23 cellular contexts compared by ENCODE assay signal in genomic region chrX:29824176-29824906, GRCh38.
"Had no signal": no experiment of that assay in that cellular context is flagged by ENCODE, and none has a peak within 500 bp of the region (broad histone marks: within the 10 kb centered on the region; RNA-seq: fewer than 3 reads in every experiment).

No MANE protein-coding gene starts in this region.

- H3K4me3 ChIP-seq: ascending aorta, breast epithelium, coronary artery, gastrocnemius medialis, heart left ventricle, left ventricle myocardium inferior, right lobe of liver had no signal

- H3K36me3 Mint-ChIP-seq: naive thymus-derived CD4-positive, alpha-beta T cell; T-cell had no signal

- H3K4me1 ChIP-seq: ascending aorta, breast epithelium, gastrocnemius medialis, heart left ventricle, left ventricle myocardium inferior, right lobe of liver had no signal

- ATAC-seq: activated CD4-positive, CD25-positive, alpha-beta regulatory T cell treated with anti-CD3 and anti-CD28 coated beads, Interleukin-2, amount 50 U/mL, for 24 hours; activated CD8-positive, alpha-beta T cell treated with anti-CD3 and anti-CD28 coated beads, Interleukin-2, amount 10 ng/mL, durations not matched to agents 7 days and 5 days; activated T-cell treated with anti-CD3 and anti-CD28 coated beads, Interleukin-2, amount 50 U/mL, for 4 hours; esophagus mucosa; gastrocnemius medialis; heart left ventricle; naive thymus-derived CD4-positive, alpha-beta T cell; right lobe of liver; stimulated activated naive CD8-positive, alpha-beta T cell treated with anti-CD3 and anti-CD28 coated beads, Interleukin-15, amount 100 ng/mL, for 72 hours; T-cell had no signal

- H3K36me3 ChIP-seq: ascending aorta, breast epithelium, gastrocnemius medialis, heart left ventricle, left ventricle myocardium inferior, right lobe of liver had no signal

- H3K27me3 ChIP-seq: ascending aorta, gastrocnemius medialis, heart left ventricle had no signal

- FAIRE-seq: small intestine had no signal

- H3K4me1 Mint-ChIP-seq: activated CD4-positive, alpha-beta T cell treated with anti-CD3 and anti-CD28 coated beads, Interleukin-2, amount 10 ng/mL, durations not matched to agents 7 days and 5 days; naive thymus-derived CD4-positive, alpha-beta T cell; stimulated activated naive CD8-positive, alpha-beta T cell treated with anti-CD3 and anti-CD28 coated beads, Interleukin-15, amount 100 ng/mL, for 72 hours; T-cell had no signal

- H3K27ac ChIP-seq: ascending aorta, breast epithelium, coronary artery, gastrocnemius medialis, heart left ventricle, left ventricle myocardium inferior, right lobe of liver had no signal

- H3K27me3 Mint-ChIP-seq: activated CD4-positive, alpha-beta T cell treated with anti-CD3 and anti-CD28 coated beads, Interleukin-2, amount 10 ng/mL, durations not matched to agents 7 days and 5 days; naive thymus-derived CD4-positive, alpha-beta T cell; stimulated activated naive CD8-positive, alpha-beta T cell treated with anti-CD3 and anti-CD28 coated beads, Interleukin-15, amount 100 ng/mL, for 72 hours; T-cell had no signal

- H3K4me3 Mint-ChIP-seq: activated CD4-positive, alpha-beta T cell treated with anti-CD3 and anti-CD28 coated beads, Interleukin-2, amount 10 ng/mL, durations not matched to agents 7 days and 5 days; activated CD8-positive, alpha-beta T cell treated with anti-CD3 and anti-CD28 coated beads, Interleukin-2, amount 10 ng/mL, durations not matched to agents 7 days and 5 days; activated T-cell treated with anti-CD3 and anti-CD28 coated beads, Interleukin-2, amount 50 U/mL, for 4 hours; naive thymus-derived CD4-positive, alpha-beta T cell; stimulated activated naive CD8-positive, alpha-beta T cell treated with anti-CD3 and anti-CD28 coated beads, Interleukin-15, amount 100 ng/mL, for 72 hours; T-cell had no signal

- DNase-seq: activated CD4-positive, alpha-beta T cell treated with anti-CD3 and anti-CD28 coated beads, Interleukin-2, amount 10 ng/mL, durations not matched to agents 7 days and 5 days; activated CD8-positive, alpha-beta T cell treated with anti-CD3 and anti-CD28 coated beads, Interleukin-2, amount 10 ng/mL, durations not matched to agents 7 days and 5 days; activated effector memory CD4-positive, alpha-beta T cell treated with Interleukin-2 at 50 U/mL for 16 hours; activated naive CD4-positive, alpha-beta T cell treated with anti-CD3 and anti-CD28 coated beads, Interleukin-2, amount 50 U/mL, for 16 hours; activated T-cell treated with anti-CD3 and anti-CD28 coated beads, Interleukin-2, amount 50 U/mL, for 4 hours; effector CD4-positive, alpha-beta T cell; gastrocnemius medialis; heart left ventricle; left ventricle myocardium inferior; mesenchymal stem cell; naive thymus-derived CD4-positive, alpha-beta T cell; right lobe of liver; small intestine; stimulated activated CD4-positive, alpha-beta T cell treated with anti-CD3 and anti-CD28 coated beads, Interleukin-15, amount 100 ng/mL, for 24 hours; stimulated activated CD4-positive, alpha-beta T cell treated with anti-CD3 and anti-CD28 coated beads, Interleukin-2, amount 100 ng/mL, for 48 hours; stimulated activated naive CD8-positive, alpha-beta T cell treated with anti-CD3 and anti-CD28 coated beads, Interleukin-15, amount 100 ng/mL, for 72 hours; T-cell; trophoblast cell had no signal

- H3K9me3 Mint-ChIP-seq: activated CD4-positive, alpha-beta T cell treated with anti-CD3 and anti-CD28 coated beads, Interleukin-2, amount 10 ng/mL, durations not matched to agents 7 days and 5 days; activated T-cell treated with anti-CD3 and anti-CD28 coated beads, Interleukin-2, amount 50 U/mL, for 4 hours; stimulated activated naive CD8-positive, alpha-beta T cell treated with anti-CD3 and anti-CD28 coated beads, Interleukin-15, amount 100 ng/mL, for 72 hours had no signal

- H3K27ac Mint-ChIP-seq: activated CD4-positive, alpha-beta T cell treated with anti-CD3 and anti-CD28 coated beads, Interleukin-2, amount 10 ng/mL, durations not matched to agents 7 days and 5 days; activated CD8-positive, alpha-beta T cell treated with anti-CD3 and anti-CD28 coated beads, Interleukin-2, amount 10 ng/mL, durations not matched to agents 7 days and 5 days; naive thymus-derived CD4-positive, alpha-beta T cell; stimulated activated naive CD8-positive, alpha-beta T cell treated with anti-CD3 and anti-CD28 coated beads, Interleukin-15, amount 100 ng/mL, for 72 hours; T-cell had no signal

- H3K9me3 ChIP-seq: ascending aorta, breast epithelium, gastrocnemius medialis, heart left ventricle, left ventricle myocardium inferior, right lobe of liver had no signal
